In the genomic region with DNA sequence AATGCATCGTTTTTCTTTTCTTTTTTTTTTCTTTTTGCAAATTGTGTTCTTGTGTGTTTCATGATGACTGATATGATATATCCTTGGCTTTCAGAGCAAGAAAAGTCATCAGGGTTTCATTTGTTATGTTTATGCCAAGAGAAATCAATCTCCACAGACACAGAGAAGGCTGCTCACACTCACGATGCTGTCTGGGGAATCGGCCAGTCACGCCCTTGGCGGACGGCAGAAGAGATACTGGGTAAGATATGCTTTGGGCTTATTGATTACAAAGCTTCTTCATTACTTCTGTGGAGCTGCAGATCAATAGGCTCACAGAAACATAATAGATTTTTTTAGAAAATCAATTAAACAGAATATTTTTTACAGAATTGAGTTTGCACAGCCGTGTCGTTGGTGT, we compare ENCODE assay signal across 2 cellular contexts.
A peak's percentile ranks its signal among the peaks of the same experiment; 100 is the strongest.
TF ChIP-seq lines count a peak whose summit lies in the region.

No MANE protein-coding gene starts in this region.

TF ChIP-seq in SK-N-SH, 30 proteins besides CTCF, POLR2A, EP300 and RAD21:
- TF ChIP-seq GATA2 (CRISPR knock-in tag; IDR thresholded peaks at IDR 0.05) (peak; percentile 49; the same call in 1 of the 2 replicates), MEF2A (IDR thresholded peaks at IDR 0.05; ENCODE audit: borderline replicate concordance, low read depth) (no peak)

TF ChIP-seq in HepG2, 621 proteins besides CTCF, POLR2A, EP300 and RAD21:
- TF ChIP-seq ZNF367 (CRISPR knock-in tag; IDR thresholded peaks at IDR 0.05; ENCODE audit: borderline replicate concordance) (no peak), PRMT3 (CRISPR knock-in tag; IDR thresholded peaks at IDR 0.05; ENCODE audit: borderline replicate concordance, low read depth) (no peak), ZSCAN9 (CRISPR knock-in tag; IDR thresholded peaks at IDR 0.05; ENCODE audit: borderline replicate concordance) (no peak), HHEX (CRISPR knock-in tag; IDR thresholded peaks at IDR 0.05) (no peak), RCOR2 (CRISPR knock-in tag; IDR thresholded peaks at IDR 0.05) (no peak), GABPA (IDR thresholded peaks at IDR 0.05; ENCODE audit: low read depth, low read length) (no peak), GABPA (CRISPR knock-in tag; IDR thresholded peaks at IDR 0.05; ENCODE audit: low read depth) (no peak), ZNF564 (CRISPR knock-in tag; IDR thresholded peaks at IDR 0.05) (no peak)
